ENCODE assay signal across 34 cellular contexts in the genomic region with DNA sequence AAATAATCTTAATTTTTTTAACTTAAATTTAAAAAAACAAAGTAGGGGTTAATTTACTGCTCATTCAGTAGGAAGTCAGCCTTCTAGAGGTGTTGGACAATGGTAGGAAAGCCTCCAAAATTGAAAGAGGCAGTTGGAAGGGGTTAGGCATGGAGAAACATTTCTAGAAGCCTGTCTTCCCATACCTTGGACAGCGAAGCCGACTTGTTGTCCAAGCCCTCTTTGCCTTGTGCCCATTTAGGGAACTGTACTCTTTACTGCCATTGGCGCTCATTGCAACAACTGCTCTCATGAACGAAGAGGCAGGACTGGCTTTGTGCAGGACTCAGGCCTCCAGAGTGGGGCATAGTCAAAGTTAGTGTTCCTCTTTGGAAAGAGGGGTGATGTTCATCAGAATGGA.
"Had no signal": no experiment of that assay in that cellular context is flagged by ENCODE, and none has a peak within 500 bp of the region (broad histone marks: within the 10 kb centered on the region; RNA-seq: fewer than 3 reads in every experiment).

No MANE protein-coding gene starts in this region.

- H3K27ac Mint-ChIP-seq: activated CD4-positive, alpha-beta memory T cell treated with anti-CD3 and anti-CD28 coated beads, Interleukin-2, amount 10 ng/mL, durations not matched to agents 7 days and 5 days; activated CD8-positive, alpha-beta memory T cell treated with anti-CD3 and anti-CD28 coated beads, Interleukin-2, amount 10 ng/mL, durations not matched to agents 7 days and 5 days; activated naive CD4-positive, alpha-beta T cell treated with anti-CD3 and anti-CD28 coated beads, Interleukin-2, amount 10 ng/mL, durations not matched to agents 7 days and 5 days; activated naive CD8-positive, alpha-beta T cell; activated naive CD8-positive, alpha-beta T cell treated with anti-CD3 and anti-CD28 coated beads, Interleukin-2, amount 50 U/mL, for 24 hours; brain had no signal

- H3K27me3 ChIP-seq: Peyer's patch, SJSA1 had no signal

- FAIRE-seq: bronchial epithelial cell had no signal

- ATAC-seq: activated CD8-positive, alpha-beta memory T cell treated with anti-CD3 and anti-CD28 coated beads, Interleukin-2, amount 10 ng/mL, durations not matched to agents 7 days and 5 days; activated naive CD8-positive, alpha-beta T cell treated with anti-CD3 and anti-CD28 coated beads, Interleukin-2, amount 50 U/mL, for 24 hours had no signal

- H3K36me3 ChIP-seq: Peyer's patch, SJSA1, WERI-Rb-1 had no signal

- H3K27me3 Mint-ChIP-seq: activated CD4-positive, alpha-beta memory T cell treated with anti-CD3 and anti-CD28 coated beads, Interleukin-2, amount 10 ng/mL, durations not matched to agents 7 days and 5 days; activated CD8-positive, alpha-beta memory T cell treated with anti-CD3 and anti-CD28 coated beads, Interleukin-2, amount 10 ng/mL, durations not matched to agents 7 days and 5 days; activated naive CD4-positive, alpha-beta T cell treated with anti-CD3 and anti-CD28 coated beads, Interleukin-2, amount 10 ng/mL, durations not matched to agents 7 days and 5 days had no signal

- H3K4me1 Mint-ChIP-seq: activated CD4-positive, alpha-beta memory T cell treated with anti-CD3 and anti-CD28 coated beads, Interleukin-2, amount 10 ng/mL, durations not matched to agents 7 days and 5 days; activated CD8-positive, alpha-beta memory T cell treated with anti-CD3 and anti-CD28 coated beads, Interleukin-2, amount 10 ng/mL, durations not matched to agents 7 days and 5 days; activated naive CD4-positive, alpha-beta T cell treated with anti-CD3 and anti-CD28 coated beads, Interleukin-2, amount 10 ng/mL, durations not matched to agents 7 days and 5 days; activated naive CD8-positive, alpha-beta T cell treated with anti-CD3 and anti-CD28 coated beads, Interleukin-2, amount 50 U/mL, for 24 hours had no signal

- H3K9me3 Mint-ChIP-seq: activated CD4-positive, alpha-beta memory T cell treated with anti-CD3 and anti-CD28 coated beads, Interleukin-2, amount 10 ng/mL, durations not matched to agents 7 days and 5 days; activated naive CD4-positive, alpha-beta T cell treated with anti-CD3 and anti-CD28 coated beads, Interleukin-2, amount 10 ng/mL, durations not matched to agents 7 days and 5 days had no signal

- H3K4me3 ChIP-seq: Peyer's patch, SJSA1 had no signal

- H3K4me3 Mint-ChIP-seq: activated CD4-positive, alpha-beta memory T cell treated with anti-CD3 and anti-CD28 coated beads, Interleukin-2, amount 10 ng/mL, durations not matched to agents 7 days and 5 days; activated CD8-positive, alpha-beta memory T cell treated with anti-CD3 and anti-CD28 coated beads, Interleukin-2, amount 10 ng/mL, durations not matched to agents 7 days and 5 days; activated naive CD4-positive, alpha-beta T cell treated with anti-CD3 and anti-CD28 coated beads, Interleukin-2, amount 10 ng/mL, durations not matched to agents 7 days and 5 days; activated naive CD8-positive, alpha-beta T cell; activated naive CD8-positive, alpha-beta T cell treated with anti-CD3 and anti-CD28 coated beads, Interleukin-2, amount 50 U/mL, for 24 hours; brain had no signal

- H3K27ac ChIP-seq: Peyer's patch, SJSA1, WERI-Rb-1 had no signal

- DNase-seq: activated CD4-positive, alpha-beta memory T cell treated with anti-CD3 and anti-CD28 coated beads, Interleukin-2, amount 10 ng/mL, durations not matched to agents 7 days and 5 days; activated CD4-positive, alpha-beta T cell treated with anti-CD3 and anti-CD28 coated beads for 1 hour; activated CD4-positive, alpha-beta T cell treated with anti-CD3 and anti-CD28 coated beads for 48 hours; activated CD4-positive, CD25-positive, alpha-beta regulatory T cell; activated CD8-positive, alpha-beta memory T cell treated with anti-CD3 and anti-CD28 coated beads for 24 hours; activated CD8-positive, alpha-beta memory T cell treated with anti-CD3 and anti-CD28 coated beads, Interleukin-2, amount 10 ng/mL, durations not matched to agents 7 days and 5 days; activated CD8-positive, alpha-beta memory T cell treated with anti-CD3 and anti-CD28 coated beads, Interleukin-2, amount 50 U/mL, for 48 hours; activated effector memory CD4-positive, alpha-beta T cell treated with Interleukin-2 at 50 U/mL for 16 hours; activated naive CD4-positive, alpha-beta T cell treated with anti-CD3 and anti-CD28 coated beads, Interleukin-2, amount 10 ng/mL, durations not matched to agents 7 days and 5 days; activated naive CD8-positive, alpha-beta T cell treated with anti-CD3 and anti-CD28 coated beads, Interleukin-2, amount 50 U/mL, for 24 hours; activated T-cell treated with anti-CD3 and anti-CD28 coated beads, Interleukin-2, amount 50 U/mL, for 48 hours; anterior cingulate cortex; caudate nucleus; cerebellar nuclear complex; NCI-H1092 treated with DMSO at 0.1 percent for 48 hours; NCI-H1417; NCI-H146; NCI-H187; NCI-H2029 treated with DMSO at 0.1 percent for 48 hours; NCI-H226; NCI-H446 treated with DMSO at 0.1 percent for 48 hours; NCI-H524; NCI-H69; NCI-H82; Peyer's patch; RPMI8226; SHP77 treated with DMSO at 0.1 percent for 48 hours; SW 1271; T1000; WERI-Rb-1 had no signal

- H3K36me3 Mint-ChIP-seq: activated CD8-positive, alpha-beta memory T cell treated with anti-CD3 and anti-CD28 coated beads, Interleukin-2, amount 10 ng/mL, durations not matched to agents 7 days and 5 days; activated naive CD4-positive, alpha-beta T cell treated with anti-CD3 and anti-CD28 coated beads, Interleukin-2, amount 10 ng/mL, durations not matched to agents 7 days and 5 days; activated naive CD8-positive, alpha-beta T cell had no signal

- H3K4me1 ChIP-seq: Peyer's patch, SJSA1 had no signal

- H3K9me3 ChIP-seq: Peyer's patch, SJSA1 had no signal
